Comparison of ENCODE assay signal across 12 cellular contexts in genomic region chr1:3070304-3070653, GRCh38. TPM values are rescaled to one million over a fixed set of nuclear protein-coding genes. Genes with fewer than 3 reads are reported as not detected.
DNase-seq lines count a peak whose midpoint lies in the region; ATAC-seq and TF ChIP-seq lines count a peak whose summit lies in the region.
"Had no signal": no experiment of that assay in that cellular context is flagged by ENCODE, and none has a peak within 500 bp of the region (broad histone marks: within the 10 kb centered on the region; RNA-seq: fewer than 3 reads in every experiment).

No MANE protein-coding gene starts in this region.

- H3K4me3 ChIP-seq in BLaER1, result peak overlapping the region; percentile 77
- H3K4me3 ChIP-seq in Peyer's patch, result peak overlapping the region; percentile 51 to 99 (median 70)
- H3K4me3 ChIP-seq in gastroesophageal sphincter, result peak overlapping the region; percentile 66 to 74
- peak overlapping the region; percentile 83 for H3K4me3 ChIP-seq in retinal pigment epithelial cell (ENCODE audit: low read length)

- H3K27me3 ChIP-seq in BLaER1, result peaks cover 99% of the 10 kb centered on the region
- H3K27me3 ChIP-seq in Peyer's patch, result peaks cover 0 to 41% of the 10 kb centered on the region in 2 donors
- peaks cover 94% of the 10 kb centered on the region for H3K27me3 ChIP-seq in gastroesophageal sphincter

- no peak for TF ChIP-seq POLR2A in Peyer's patch (IDR thresholded peaks at IDR 0.05)
- TF ChIP-seq POLR2A in gastroesophageal sphincter (IDR thresholded peaks at IDR 0.05), result no peak
- no peak for TF ChIP-seq POLR2A in GM18505 (IDR thresholded peaks at IDR 0.05; ENCODE audit: borderline replicate concordance, extremely low read depth, insufficient read depth, insufficient read length)

- H3K9me3 ChIP-seq in BLaER1, result no peaks in the 10 kb centered on the region
- H3K9me3 ChIP-seq in Peyer's patch, result no peaks in the 10 kb centered on the region
- H3K9me3 ChIP-seq in gastroesophageal sphincter, result no peaks in the 10 kb centered on the region

- H4K20me1 ChIP-seq in BLaER1, result peaks cover 88% of the 10 kb centered on the region

- TF ChIP-seq CTCF in Peyer's patch (IDR thresholded peaks at IDR 0.05), result no peak
- TF ChIP-seq CTCF in gastroesophageal sphincter (IDR thresholded peaks at IDR 0.05), result no peak
- TF ChIP-seq CTCF in retinal pigment epithelial cell (conservative IDR thresholded peaks at IDR 0.05; ENCODE audit: low read depth, low read length), result no peak

- no peak for TF ChIP-seq EP300 in gastroesophageal sphincter (IDR thresholded peaks at IDR 0.05)

- ATAC-seq in gastroesophageal sphincter (no peak), GM18505 (IDR thresholded peaks at IDR 0.05; ENCODE audit: unreplicated experiment) (no peak)

- no peak for DNase-seq in Peyer's patch
- no peak for DNase-seq in retinal pigment epithelial cell (ENCODE audit: low read depth)
- no peak for DNase-seq in activated T-cell treated with anti-CD3 and anti-CD28 coated beads, Interleukin-2, amount 50 U/mL, for 1 hour
- no peak for DNase-seq in cerebellum (ENCODE audit: low spot score)
- no peak for DNase-seq in NCI-H1694 treated with DMSO at 0.1 percent for 48 hours (lab: John Stamatoyannopoulos, UW)
- DNase-seq: activated gamma-delta T cell had no signal

- no CpG with 5 or more reads among the region's 59 CpGs for WGBS in gastroesophageal sphincter (ENCODE audit: low coverage in 1 of 2), 2 donors

- peak overlapping the region; percentile 38; the same call in 1 of the 2 replicates for H3K9ac ChIP-seq in BLaER1

- H3K27ac ChIP-seq in BLaER1, result no peak overlapping the region
- H3K27ac ChIP-seq in Peyer's patch, result peak overlapping the region in 1 of 4 donors; percentile 59
- peak overlapping the region in 3 of 4 donors; percentile 80 to 86 (median 80) for H3K27ac ChIP-seq in gastroesophageal sphincter
- H3K27ac ChIP-seq: HL-60 had no signal

- H3K4me1 ChIP-seq in BLaER1, result peaks cover 6% of the 10 kb centered on the region
- H3K4me1 ChIP-seq in Peyer's patch, result peaks cover 0 to 35% (median 11%) of the 10 kb centered on the region in 4 donors
- peaks cover 0 to 66% (median 22%) of the 10 kb centered on the region in 3 donors for H3K4me1 ChIP-seq in gastroesophageal sphincter

- peak overlapping the region; percentile 97 for H3K4me2 ChIP-seq in BLaER1

- H3K36me3 ChIP-seq in BLaER1, result no peaks in the 10 kb centered on the region
- H3K36me3 ChIP-seq in Peyer's patch, result no peaks in the 10 kb centered on the region
- no peaks in the 10 kb centered on the region for H3K36me3 ChIP-seq in gastroesophageal sphincter

RNA-seq across cellular contexts. Expression of gene PRDM16, which starts 1.3 kb away (rescaled TPM):
- total RNA-seq in Peyer's patch (10 to 100 TPM in 1 of 4 donors, 1 to 10 TPM in 3; 5.4 to 13.2 (median 7.7) TPM), gastroesophageal sphincter (1 to 10 TPM; 1.1 to 3.4 (median 1.6) TPM), cerebellum (5.0 TPM)

RNA-seq across cellular contexts. Expression of gene ACTRT2, which starts 49.0 kb away (rescaled TPM):
- total RNA-seq in Peyer's patch (not detected), gastroesophageal sphincter (not detected), cerebellum (not detected)
- total RNA-seq: H4, WTC11 had no signal
